25 cellular contexts compared by ENCODE assay signal in the genomic region with DNA sequence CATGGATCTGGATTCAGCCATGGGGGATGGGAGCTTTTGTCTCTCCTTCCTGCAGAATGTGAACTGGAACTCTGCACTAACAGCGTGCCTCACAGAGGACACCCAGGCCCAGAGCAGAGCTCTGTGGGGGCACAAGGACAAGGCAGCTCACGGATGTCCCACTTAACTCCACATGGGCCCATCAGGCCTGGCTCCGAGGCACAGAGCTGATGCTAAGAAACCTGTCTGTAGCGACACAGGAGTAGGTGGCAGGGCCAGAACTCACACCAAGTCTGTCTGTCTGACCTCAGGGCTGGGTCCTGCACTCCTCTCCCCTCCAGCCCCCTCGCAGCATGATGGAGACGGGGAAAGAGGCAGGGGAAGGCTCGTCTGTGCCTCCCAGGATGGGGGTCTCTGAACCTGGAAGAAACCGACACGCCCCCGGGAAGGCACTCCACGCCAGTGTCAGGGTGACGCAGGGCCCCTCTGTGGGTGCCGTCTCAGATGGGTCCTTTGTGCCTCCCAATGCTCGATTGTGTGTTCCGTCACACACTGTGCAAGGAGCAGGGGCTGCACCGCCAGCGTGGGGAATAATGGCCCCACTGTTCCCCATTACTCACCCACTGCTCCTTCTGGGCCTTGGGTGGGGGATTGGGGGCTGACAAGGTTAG. TPM values are rescaled to one million over a fixed set of nuclear protein-coding genes. Genes with fewer than 3 reads are reported as not detected.
A peak's percentile ranks its signal among the peaks of the same experiment; 100 is the strongest.
DNase-seq lines count a peak whose midpoint lies in the region; ATAC-seq, FAIRE-seq and TF ChIP-seq lines count a peak whose summit lies in the region.
"Had no signal": no experiment of that assay in that cellular context is flagged by ENCODE, and none has a peak within 500 bp of the region (broad histone marks: within the 10 kb centered on the region; RNA-seq: fewer than 3 reads in every experiment).

No MANE protein-coding gene starts in this region.

- H2BK12ac ChIP-seq in neuronal stem cell (ENCODE audit: low read length) = no peak overlapping the region

- peak overlapping the region; percentile 47 for H2AFZ ChIP-seq in neuronal stem cell (ENCODE audit: low read length)
- H2AFZ ChIP-seq: hepatocyte had no signal

- no peak overlapping the region for H3K4me2 ChIP-seq in neuronal stem cell (ENCODE audit: insufficient read depth, low read length, poor library complexity, severe bottlenecking)
- H3K4me2 ChIP-seq: smooth muscle cell had no signal

- TF ChIP-seq EP300 in esophagus muscularis mucosa (IDR thresholded peaks at IDR 0.05) = no peak

- no peak overlapping the region for H2BK120ac ChIP-seq in neuronal stem cell (ENCODE audit: low read depth, low read length)

- H3K36me3 ChIP-seq in esophagus muscularis mucosa (no peaks in the 10 kb centered on the region), neuronal stem cell (replicated peaks in 1 of 2; ENCODE audit: control insufficient read depth in 2 of 2, insufficient read depth in 2 of 2, low read length in 2 of 2) (no peaks in the 10 kb centered on the region), stomach smooth muscle (ENCODE audit: control insufficient read depth in 2 of 2, insufficient read depth in 2 of 2, low read length in 2 of 2) (no peaks in the 10 kb centered on the region), body of pancreas (replicated peaks in 1 of 2; ENCODE audit: insufficient read depth in 1 of 2, low read depth in 2 of 2) (no peaks in the 10 kb centered on the region)

- H2AK5ac ChIP-seq in neuronal stem cell (ENCODE audit: low read depth, low read length) = peak overlapping the region; percentile 22

- H3K4me1 ChIP-seq in esophagus muscularis mucosa (peaks cover 41 to 59% (median 53%) of the 10 kb centered on the region in 4 donors), neuronal stem cell (ENCODE audit: control insufficient read depth in 2 of 2, insufficient read depth in 1 of 2, low read depth in 1 of 2, low read length in 2 of 2) (peaks cover 7 to 14% of the 10 kb centered on the region in 2 donors), stomach smooth muscle (ENCODE audit: control insufficient read depth, insufficient read depth, low read length) (peaks cover 52% of the 10 kb centered on the region), body of pancreas (peaks cover 22% of the 10 kb centered on the region)

- no peak for DNase-seq in HTR-8/SVneo (ENCODE audit: insufficient read length, low spot score)
- DNase-seq in esophagus muscularis mucosa (ENCODE audit: extremely low spot score) = no peak
- no peak for DNase-seq in neuronal stem cell (ENCODE audit: low spot score)
- no peak for DNase-seq in COLO829 (ENCODE audit: low spot score)
- no peak for DNase-seq in body of pancreas
- no peak for DNase-seq in 8988T
- DNase-seq: activated CD4-positive, alpha-beta T cell treated with anti-CD3 and anti-CD28 coated beads, Interleukin-2, amount 50 U/mL, for 1 hour; activated CD8-positive, alpha-beta memory T cell treated with anti-CD3 and anti-CD28 coated beads, Interleukin-2, amount 50 U/mL, for 4 hours; effector CD8-positive, alpha-beta T cell; HCEC 1CT; IMR-90; NCI-H1092; NCI-H1930; NCI-H2227 treated with DMSO at 0.1 percent for 48 hours; NCI-H774 had no signal

- H3K23ac ChIP-seq in neuronal stem cell (ENCODE audit: low read depth, low read length, poor library complexity) = no peak overlapping the region

- no peak overlapping the region for H3K4me3 ChIP-seq in esophagus muscularis mucosa
- no peak overlapping the region for H3K4me3 ChIP-seq in neuronal stem cell (ENCODE audit: low read length in 2 of 2)
- no peak overlapping the region for H3K4me3 ChIP-seq in stomach smooth muscle (ENCODE audit: low read length in 2 of 2)
- no peak overlapping the region for H3K4me3 ChIP-seq in body of pancreas
- H3K4me3 ChIP-seq: hepatocyte, smooth muscle cell, testis had no signal

- no peak overlapping the region for H3K14ac ChIP-seq in neuronal stem cell (ENCODE audit: low read length)

- WGBS in esophagus muscularis mucosa = 88% methylated on average over 9 of the region's 17 CpGs
- WGBS in neuronal stem cell (ENCODE audit: extremely low coverage in 2 of 2, insufficient read length in 2 of 2, insufficient replicate concordance in 1 of 2), 2 donors = no CpG with 5 or more reads among the region's 17 CpGs
- WGBS in body of pancreas, 2 donors = 77 to 81% methylated on average over 4 to 17 of the region's 17 CpGs

- peak overlapping the region in 3 of 4 donors; percentile 6 to 85 (median 79) for H3K27ac ChIP-seq in esophagus muscularis mucosa (replicated peaks in 1 of 4)
- H3K27ac ChIP-seq in neuronal stem cell (replicated peaks; ENCODE audit: low read length) = no peak overlapping the region
- H3K27ac ChIP-seq in stomach smooth muscle (ENCODE audit: low read length) = peak overlapping the region; percentile 55
- H3K27ac ChIP-seq in body of pancreas = no peak overlapping the region
- H3K27ac ChIP-seq: hepatocyte, testis had no signal

- no peak overlapping the region for H3K4ac ChIP-seq in neuronal stem cell (ENCODE audit: low read length)

- intact Hi-C loops in esophagus muscularis mucosa (cut with DNase I) (loop anchor here (5.0 kb wide), 1 partner anchor 43 kb away; no protein-coding TSS in a partner anchor), body of pancreas (cut with DNase I) (loop anchor here (5.0 kb wide), 1 partner anchor 88 kb away; no protein-coding TSS in a partner anchor)

- no peaks in the 10 kb centered on the region for H3K9me3 ChIP-seq in esophagus muscularis mucosa
- no peaks in the 10 kb centered on the region for H3K9me3 ChIP-seq in neuronal stem cell (replicated peaks in 1 of 2; ENCODE audit: control insufficient read depth in 2 of 2, insufficient read depth in 1 of 2, low read depth in 1 of 2, low read length in 2 of 2)
- no peaks in the 10 kb centered on the region for H3K9me3 ChIP-seq in stomach smooth muscle (ENCODE audit: control insufficient read depth in 2 of 2, low read length in 2 of 2)
- H3K9me3 ChIP-seq in body of pancreas = no peaks in the 10 kb centered on the region
- H3K9me3 ChIP-seq: testis had no signal

- ATAC-seq in body of pancreas = no peak
- ATAC-seq in GM19467 (IDR thresholded peaks at IDR 0.05; ENCODE audit: unreplicated experiment) = no peak
- ATAC-seq: activated T-helper 17 cell treated with anti-CD3 and anti-CD28 coated beads, Interleukin-2, amount 50 U/mL, for 72 hours had no signal

- no peak overlapping the region for H4K8ac ChIP-seq in neuronal stem cell (ENCODE audit: low read depth, low read length)

- no peak overlapping the region for H2BK5ac ChIP-seq in neuronal stem cell (ENCODE audit: low read length)

- TF ChIP-seq CTCF in esophagus muscularis mucosa (IDR thresholded peaks at IDR 0.05) (no peak), body of pancreas (IDR thresholded peaks at IDR 0.05) (no peak)

- H3K9ac ChIP-seq in neuronal stem cell (ENCODE audit: low read depth, low read length, poor library complexity) (no peak overlapping the region), stomach smooth muscle (ENCODE audit: low read length in 2 of 2) (no peak overlapping the region)

- FAIRE-seq in HTR-8/SVneo (lab: Jason Lieb, UNC) = peak; percentile 48

- H3K79me1 ChIP-seq in neuronal stem cell (ENCODE audit: low read depth, low read length) = no peaks in the 10 kb centered on the region

- peak overlapping the region; percentile 23 for H3K18ac ChIP-seq in neuronal stem cell (ENCODE audit: low read length)

- H2BK15ac ChIP-seq in neuronal stem cell (ENCODE audit: low read length) = no peak overlapping the region

- H3K27me3 ChIP-seq in esophagus muscularis mucosa (no peaks in the 10 kb centered on the region), neuronal stem cell (ENCODE audit: control insufficient read depth in 3 of 3, insufficient read depth in 3 of 3, low read depth in 1 of 3, low read length in 3 of 3) (peaks cover 0 to 55% (median 0%) of the 10 kb centered on the region in 3 experiments), stomach smooth muscle (ENCODE audit: control insufficient read depth in 1 of 2, insufficient read depth in 2 of 2, low read length in 2 of 2) (no peaks in the 10 kb centered on the region), body of pancreas (no peaks in the 10 kb centered on the region)
- H3K27me3 ChIP-seq: hepatocyte, testis had no signal

- H4K91ac ChIP-seq in neuronal stem cell (ENCODE audit: low read depth, low read length, poor library complexity) = no peak overlapping the region

- no peak for TF ChIP-seq POLR2A in esophagus muscularis mucosa (IDR thresholded peaks at IDR 0.05; ENCODE audit: low read depth)
- TF ChIP-seq POLR2A in body of pancreas (IDR thresholded peaks at IDR 0.05) = no peak

RNA-seq across cellular contexts. Expression of a gene that starts 36.6 kb away (rescaled TPM):
- total RNA-seq in esophagus muscularis mucosa = 1 to 10 TPM in 1 of 4 donors, under 1 TPM in 1, not detected in 2; 0.83 to 3.5 TPM
- 1.0 TPM for polyA plus RNA-seq in neuronal stem cell (2013, experiment 1 of 2)
- 1.0 TPM for polyA plus RNA-seq in neuronal stem cell (2013, experiment 2 of 2)
- total RNA-seq in body of pancreas = not detected
- total RNA-seq: activated T-helper 17 cell treated with anti-CD3 and anti-CD28 coated beads, Interleukin-2, amount 50 U/mL, for 72 hours; epithelial cell of proximal tubule; fibroblast of villous mesenchyme; hepatocyte; IMR-90; pulmonary artery endothelial cell had no signal
- polyA plus RNA-seq: IMR-90, liver had no signal

Comparison
In these comparisons a context has a peak if more than half of its experiments do, and no peak if none do; other contexts are left out.
1. H3K27ac ChIP-seq: peak in esophagus muscularis mucosa (3 of 4) and stomach smooth muscle (single experiment); none in neuronal stem cell (single experiment) and body of pancreas (0 of 4).